8 cellular contexts compared by ENCODE assay signal in genomic region chr6:166958926-166959861, GRCh38. TPM values are rescaled to one million over a fixed set of nuclear protein-coding genes. Genes with fewer than 3 reads are reported as not detected.
DNase-seq lines count a peak whose midpoint lies in the region; ATAC-seq and TF ChIP-seq lines count a peak whose summit lies in the region.

No MANE protein-coding gene starts in this region.

- H3K27ac ChIP-seq in DOHH2 (ENCODE audit: low read depth, low read length) (peak overlapping the region; percentile 95), left lung (peak overlapping the region; percentile 70 to 99)

- H3K4me3 ChIP-seq in DOHH2 (ENCODE audit: low read length) (peak overlapping the region; percentile 75), left lung (peak overlapping the region in 1 of 2 donors; percentile 9)

- no peak for TF ChIP-seq CTCF in DOHH2 (IDR thresholded peaks at IDR 0.05; ENCODE audit: low read depth, low read length, poor library complexity, severe bottlenecking)
- TF ChIP-seq CTCF in left lung (IDR thresholded peaks at IDR 0.05), result no peak

- H3K4me1 ChIP-seq in DOHH2 (ENCODE audit: control insufficient read depth, low read length), result peaks cover 57% of the 10 kb centered on the region
- H3K4me1 ChIP-seq in left lung, result peaks cover 5 to 50% of the 10 kb centered on the region in 2 donors

- H3K36me3 ChIP-seq in DOHH2 (ENCODE audit: control insufficient read depth, low read length) (peaks cover 3% of the 10 kb centered on the region; the same call in 1 of the 2 replicates), left lung (no peaks in the 10 kb centered on the region)

- peak; percentile 54 for DNase-seq in activated CD8-positive, alpha-beta memory T cell treated with anti-CD3 and anti-CD28 coated beads, Interleukin-2, amount 50 U/mL, for 48 hours
- peak in 1 of 2 donors; percentile 62 for DNase-seq in left lung
- no peak for DNase-seq in NCI-H128 (lab: John Stamatoyannopoulos, UW; ENCODE audit: unreplicated experiment)
- no peak for DNase-seq in putamen (ENCODE audit: low spot score)
- no peak for DNase-seq in NCI-H510A (lab: John Stamatoyannopoulos, UW)

- no peaks in the 10 kb centered on the region for H3K9me3 ChIP-seq in DOHH2 (ENCODE audit: control insufficient read depth, insufficient read depth, low read length)
- no peaks in the 10 kb centered on the region for H3K9me3 ChIP-seq in left lung

- H3K27me3 ChIP-seq in DOHH2 (ENCODE audit: control insufficient read depth, low read length), result no peaks in the 10 kb centered on the region
- H3K27me3 ChIP-seq in left lung, result no peaks in the 10 kb centered on the region

- no peaks in the 10 kb centered on the region for H3K9me2 ChIP-seq in DOHH2 (replicated peaks; ENCODE audit: control insufficient read depth, low read length)

- no peaks in the 10 kb centered on the region for H4K20me1 ChIP-seq in DOHH2 (ENCODE audit: control insufficient read depth, insufficient read depth, low read depth, low read length)

- peaks cover 22% of the 10 kb centered on the region for H3K79me2 ChIP-seq in DOHH2 (ENCODE audit: control insufficient read depth, low read length)

- H3K4me2 ChIP-seq in DOHH2 (ENCODE audit: low read length), result peak overlapping the region; percentile 88

- ATAC-seq in HG03354 (IDR thresholded peaks at IDR 0.05; ENCODE audit: poor library complexity, severe bottlenecking, unreplicated experiment), result peak; percentile 23
- ATAC-seq in left lung, result no peak
- no peak for ATAC-seq in HG02884 (IDR thresholded peaks at IDR 0.05; ENCODE audit: unreplicated experiment)

- intact Hi-C loops in left lung (cut with DNase I), result no loop called here

- peaks cover 19% of the 10 kb centered on the region for H3F3A ChIP-seq in DOHH2 (ENCODE audit: control insufficient read depth, insufficient read depth)

RNA-seq across cellular contexts. Expression of gene RNASET2, which starts 2.8 kb away (rescaled TPM):
- 10 to 100 TPM; 51.0 to 68.5 TPM for total RNA-seq in left lung

RNA-seq across cellular contexts. Expression of gene CEP43, which starts 40.0 kb away (rescaled TPM):
- 10 to 100 TPM; 15.3 to 15.8 TPM for total RNA-seq in left lung
